Comparison of ENCODE assay signal across 17 cellular contexts in the genomic region with DNA sequence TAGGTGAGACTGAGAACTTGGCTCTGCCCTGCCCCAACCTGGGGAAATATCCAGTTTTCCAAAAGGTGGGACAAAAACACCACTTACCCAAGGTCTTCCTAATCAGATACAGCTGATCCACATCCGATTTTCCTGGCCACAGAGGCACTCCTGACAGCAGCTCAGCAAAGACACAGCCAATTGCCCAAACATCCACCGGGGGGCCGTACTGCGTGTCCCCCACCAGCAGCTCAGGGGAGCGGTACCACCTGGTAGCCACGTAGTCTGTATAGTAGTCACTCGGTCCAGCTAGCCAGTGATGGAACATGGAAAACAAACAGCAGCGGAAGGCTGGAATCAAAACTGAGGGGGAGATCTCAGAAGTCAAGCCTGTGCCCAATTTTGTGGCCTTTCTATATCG. TPM values are rescaled to one million over a fixed set of nuclear protein-coding genes. Genes with fewer than 3 reads are reported as not detected.
DNase-seq lines count a peak whose midpoint lies in the region; ATAC-seq, FAIRE-seq and TF ChIP-seq lines count a peak whose summit lies in the region.
"Had no signal": no experiment of that assay in that cellular context is flagged by ENCODE, and none has a peak within 500 bp of the region (broad histone marks: within the 10 kb centered on the region; RNA-seq: fewer than 3 reads in every experiment).

No MANE protein-coding gene starts in this region.

- H3T11ph ChIP-seq in H9 (ENCODE audit: low read length): no peak overlapping the region

- no peak overlapping the region for H3K4me3 Mint-ChIP-seq in CD4-positive, CD25-positive, alpha-beta regulatory T cell
- H3K4me3 Mint-ChIP-seq in H9: no peak overlapping the region
- H3K4me3 Mint-ChIP-seq in activated CD4-positive, alpha-beta memory T cell treated with anti-CD3 and anti-CD28 coated beads for 36 hours: no peak overlapping the region
- H3K4me3 Mint-ChIP-seq: activated naive CD4-positive, alpha-beta T cell treated with anti-CD3 and anti-CD28 coated beads for 36 hours; stimulated activated naive B cell treated with anti-CD40 and anti-IgM and Interleukin-4, amounts not matched to agents 10 μg/mL and 1 μg/mL and 100 μg/mL, for 72 hours had no signal

- no peaks in the 10 kb centered on the region for H3K9me3 Mint-ChIP-seq in CD4-positive, CD25-positive, alpha-beta regulatory T cell
- no peaks in the 10 kb centered on the region for H3K9me3 Mint-ChIP-seq in H9
- no peaks in the 10 kb centered on the region for H3K9me3 Mint-ChIP-seq in activated CD4-positive, alpha-beta memory T cell treated with anti-CD3 and anti-CD28 coated beads for 36 hours
- H3K9me3 Mint-ChIP-seq: activated naive CD4-positive, alpha-beta T cell treated with anti-CD3 and anti-CD28 coated beads for 36 hours; stimulated activated naive B cell treated with anti-CD40 and anti-IgM and Interleukin-4, amounts not matched to agents 10 μg/mL and 1 μg/mL and 100 μg/mL, for 72 hours had no signal

- H3K18ac ChIP-seq in H9 (ENCODE audit: insufficient read length, low read depth, low read length): no peak overlapping the region

- no peak for DNase-seq in CD4-positive, CD25-positive, alpha-beta regulatory T cell
- peak; percentile 50 for DNase-seq in H9
- no peak for DNase-seq in keratinocyte (ENCODE audit: low read depth, low spot score)
- no peak for DNase-seq in effector CD8-positive, alpha-beta T cell (lab: John Stamatoyannopoulos, UW)
- no peak for DNase-seq in activated CD4-positive, alpha-beta memory T cell treated with anti-CD3 and anti-CD28 coated beads for 36 hours
- no peak for DNase-seq in HuH-7.5 (ENCODE audit: low spot score)
- DNase-seq: activated naive CD4-positive, alpha-beta T cell treated with anti-CD3 and anti-CD28 coated beads for 36 hours; GDM1; left colon; NCI-H748 treated with DMSO at 0.1 percent for 48 hours; retina; stimulated activated CD4-positive, alpha-beta T cell treated with anti-CD3 and anti-CD28 coated beads, Interleukin-4, amount 100 ng/mL, for 24 hours; stimulated activated naive B cell treated with anti-CD40 and anti-IgM and Interleukin-4, amounts not matched to agents 10 μg/mL and 1 μg/mL and 100 μg/mL, for 72 hours had no signal

- H3K23me2 ChIP-seq in H9 (ENCODE audit: insufficient read length, low read depth, low read length, poor library complexity, severe bottlenecking): no peaks in the 10 kb centered on the region

- no peak overlapping the region for H2AK5ac ChIP-seq in H9 (ENCODE audit: insufficient read length, low read length)

- H2BK12ac ChIP-seq in H9 (ENCODE audit: insufficient read length, low read depth, low read length): no peak overlapping the region

- H4K8ac ChIP-seq in H9 (replicated peaks; ENCODE audit: insufficient read length, low read depth, low read length): no peak overlapping the region

- H3K9ac ChIP-seq in H9 (ENCODE audit: extremely low read depth, insufficient read length, low read length) (no peak overlapping the region), keratinocyte (ENCODE audit: control insufficient read depth, extremely low read depth, insufficient read depth, low read length) (no peak overlapping the region)

- H3K27ac ChIP-seq in CD4-positive, CD25-positive, alpha-beta regulatory T cell (ENCODE audit: insufficient read depth, low read length, poor library complexity, severe bottlenecking): no peak overlapping the region
- H3K27ac ChIP-seq in H9 (ENCODE audit: insufficient read length, low read depth, low read length) (no peak overlapping the region), VCaP (peak overlapping the region; percentile 88), keratinocyte (ENCODE audit: control insufficient read depth, insufficient read depth, low read length) (no peak overlapping the region)
- H3K27ac ChIP-seq: C4-2B had no signal

- no CpG with 5 or more reads among the region's 9 CpGs for WGBS in H9 (ENCODE audit: extremely low coverage, insufficient read length, low lambda C conversion rate)

- H3K4me1 Mint-ChIP-seq in CD4-positive, CD25-positive, alpha-beta regulatory T cell: peaks cover 0 to 21% (median 14%) of the 10 kb centered on the region in 4 donors
- peaks cover 11 to 25% of the 10 kb centered on the region in 2 experiments for H3K4me1 Mint-ChIP-seq in H9
- peaks cover 29% of the 10 kb centered on the region for H3K4me1 Mint-ChIP-seq in activated CD4-positive, alpha-beta memory T cell treated with anti-CD3 and anti-CD28 coated beads for 36 hours (ENCODE audit: low read depth)

- H3K36me3 Mint-ChIP-seq in CD4-positive, CD25-positive, alpha-beta regulatory T cell: peaks cover 15% of the 10 kb centered on the region
- no peaks in the 10 kb centered on the region for H3K36me3 Mint-ChIP-seq in H9 (ENCODE audit: insufficient read depth in 1 of 3, low read depth in 3 of 3)
- peaks cover 3% of the 10 kb centered on the region for H3K36me3 Mint-ChIP-seq in activated CD4-positive, alpha-beta memory T cell treated with anti-CD3 and anti-CD28 coated beads for 36 hours

- ATAC-seq in CD4-positive, CD25-positive, alpha-beta regulatory T cell (ENCODE audit: low read depth in 2 of 2): no peak
- ATAC-seq in GM18858 (IDR thresholded peaks at IDR 0.05; ENCODE audit: unreplicated experiment): no peak
- ATAC-seq: left colon; stimulated activated naive B cell treated with anti-CD40 and anti-IgM and Interleukin-4, amounts not matched to agents 10 μg/mL and 1 μg/mL and 100 μg/mL, for 72 hours had no signal

- intact Hi-C loops in activated CD4-positive, alpha-beta memory T cell treated with anti-CD3 and anti-CD28 coated beads for 36 hours (cut with micrococcal nuclease): no loop called here

- H2BK15ac ChIP-seq in H9 (ENCODE audit: low read depth, low read length): no peak overlapping the region

- no peak for FAIRE-seq in keratinocyte (lab: Jason Lieb, UNC)
- FAIRE-seq: bronchial epithelial cell had no signal

- no peak overlapping the region for H4K91ac ChIP-seq in H9 (ENCODE audit: insufficient read length, low read depth, low read length)

- H2BK5ac ChIP-seq in H9 (ENCODE audit: insufficient read length, low read length): no peak overlapping the region

- H2BK20ac ChIP-seq in H9 (ENCODE audit: low read depth, low read length, poor library complexity, severe bottlenecking): no peak overlapping the region

- no peak overlapping the region for H3K4ac ChIP-seq in H9 (ENCODE audit: low read depth, low read length)

- no peak overlapping the region for H3K4me3 ChIP-seq in CD4-positive, CD25-positive, alpha-beta regulatory T cell (ENCODE audit: low read depth, low read length)
- no peak overlapping the region for H3K4me3 ChIP-seq in keratinocyte (ENCODE audit: control insufficient read depth in 2 of 3, extremely low read depth in 1 of 3, insufficient read depth in 2 of 3, low read depth in 1 of 3, low read length in 3 of 3)

- peaks cover 11% of the 10 kb centered on the region for H3K36me3 ChIP-seq in CD4-positive, CD25-positive, alpha-beta regulatory T cell (ENCODE audit: control insufficient read depth, insufficient read depth, low read length)
- H3K36me3 ChIP-seq in keratinocyte (ENCODE audit: control insufficient read depth in 2 of 2, extremely low read depth in 1 of 2, insufficient read depth in 2 of 2, low read length in 2 of 2): no peaks in the 10 kb centered on the region

- no peak overlapping the region for H2BK120ac ChIP-seq in H9 (ENCODE audit: low read depth, low read length, poor library complexity, severe bottlenecking)

- POLR2A ChIA-PET in activated CD4-positive, alpha-beta memory T cell treated with anti-CD3 and anti-CD28 coated beads for 36 hours (lab: Charles Lee): no interaction called here

- H3K9me1 ChIP-seq in keratinocyte (ENCODE audit: control insufficient read depth, extremely low read depth, insufficient read depth, low read length): peaks cover 2% of the 10 kb centered on the region

- no peaks in the 10 kb centered on the region for H3K27me3 ChIP-seq in CD4-positive, CD25-positive, alpha-beta regulatory T cell (ENCODE audit: control insufficient read depth, insufficient read depth, low read length)
- H3K27me3 ChIP-seq in H9 (ENCODE audit: insufficient read depth, low read length) (no peaks in the 10 kb centered on the region), keratinocyte (ENCODE audit: control insufficient read depth, extremely low read depth, insufficient read depth, low read length) (no peaks in the 10 kb centered on the region)

- H4K5ac ChIP-seq in H9 (ENCODE audit: insufficient read length, low read depth, low read length): no peak overlapping the region

- peak; percentile 60 for TF ChIP-seq CTCF in H9 (conservative IDR thresholded peaks at IDR 0.05)
- peak; percentile 25; the same call in 1 of the 2 replicates for TF ChIP-seq CTCF in VCaP (conservative IDR thresholded peaks at IDR 0.05)
- peak in 2 of 3 experiments; percentile 23 to 34 for TF ChIP-seq CTCF in keratinocyte (optimal IDR thresholded peaks at IDR 0.05 in 1 of 3, IDR thresholded peaks at IDR 0.05 in 1 of 3, conservative IDR thresholded peaks at IDR 0.05 in 1 of 3; ENCODE audit: extremely low read depth in 1 of 3, insufficient read depth in 2 of 3, low read length in 3 of 3)

- no peaks in the 10 kb centered on the region for H3K27me3 Mint-ChIP-seq in CD4-positive, CD25-positive, alpha-beta regulatory T cell
- no peaks in the 10 kb centered on the region; the same call in 1 of the 2 replicates for H3K27me3 Mint-ChIP-seq in H9 (ENCODE audit: low read depth)
- H3K27me3 Mint-ChIP-seq in activated CD4-positive, alpha-beta memory T cell treated with anti-CD3 and anti-CD28 coated beads for 36 hours: peaks cover 2% of the 10 kb centered on the region
- H3K27me3 Mint-ChIP-seq: stimulated activated naive B cell treated with anti-CD40 and anti-IgM and Interleukin-4, amounts not matched to agents 10 μg/mL and 1 μg/mL and 100 μg/mL, for 72 hours had no signal

- no peak overlapping the region for H3K23ac ChIP-seq in H9 (ENCODE audit: insufficient read length, low read depth, low read length)

- H3K4me2 ChIP-seq in H9 (ENCODE audit: insufficient read depth, insufficient read length, low read length): no peak overlapping the region
- no peak overlapping the region for H3K4me2 ChIP-seq in keratinocyte (ENCODE audit: control insufficient read depth, extremely low read depth, insufficient read depth, low read depth, low read length)

- CTCF ChIA-PET in activated CD4-positive, alpha-beta memory T cell treated with anti-CD3 and anti-CD28 coated beads for 36 hours (lab: Charles Lee): interaction anchor here (1.4 kb wide), 1 partner anchor 20 kb away, joined by 3 read pairs; no protein-coding TSS in a partner anchor

- H3K4me1 ChIP-seq in CD4-positive, CD25-positive, alpha-beta regulatory T cell (ENCODE audit: control insufficient read depth, insufficient read depth, low read length, poor library complexity, severe bottlenecking): peaks cover 5% of the 10 kb centered on the region
- H3K4me1 ChIP-seq in H9 (ENCODE audit: insufficient read depth, low read length) (peaks cover 5% of the 10 kb centered on the region; the same call in 1 of the 2 replicates), keratinocyte (ENCODE audit: control insufficient read depth, extremely low read depth, insufficient read depth, low read length) (peaks cover 26% of the 10 kb centered on the region)

- H3K9me3 ChIP-seq in CD4-positive, CD25-positive, alpha-beta regulatory T cell (ENCODE audit: control insufficient read depth in 2 of 2, low read length in 2 of 2): no peaks in the 10 kb centered on the region
- no peaks in the 10 kb centered on the region for H3K9me3 ChIP-seq in H9 (ENCODE audit: control insufficient read depth, low read depth, low read length)
- H3K9me3 ChIP-seq in keratinocyte (ENCODE audit: control insufficient read depth, low read depth, low read length): no peaks in the 10 kb centered on the region

- no peak overlapping the region for H3K14ac ChIP-seq in H9 (ENCODE audit: insufficient read depth, low read length)

- H3K79me2 ChIP-seq in H9 (ENCODE audit: insufficient read depth, low read length) (no peaks in the 10 kb centered on the region), keratinocyte (ENCODE audit: control insufficient read depth, insufficient read depth, low read length) (no peaks in the 10 kb centered on the region)

- no peak overlapping the region for H3K56ac ChIP-seq in H9 (ENCODE audit: insufficient read length, low read depth, low read length)

- no peak overlapping the region for H2AFZ ChIP-seq in H9 (ENCODE audit: low read length)
- H2AFZ ChIP-seq in keratinocyte (ENCODE audit: control insufficient read depth, low read length): no peak overlapping the region

- H3K27ac Mint-ChIP-seq in CD4-positive, CD25-positive, alpha-beta regulatory T cell: peak overlapping the region in 2 of 3 donors; percentile 49 to 75
- H3K27ac Mint-ChIP-seq in H9: no peak overlapping the region
- H3K27ac Mint-ChIP-seq in activated CD4-positive, alpha-beta memory T cell treated with anti-CD3 and anti-CD28 coated beads for 36 hours: no peak overlapping the region
- H3K27ac Mint-ChIP-seq: activated naive CD4-positive, alpha-beta T cell treated with anti-CD3 and anti-CD28 coated beads for 36 hours; stimulated activated naive B cell treated with anti-CD40 and anti-IgM and Interleukin-4, amounts not matched to agents 10 μg/mL and 1 μg/mL and 100 μg/mL, for 72 hours had no signal

- no peaks in the 10 kb centered on the region for H3K79me1 ChIP-seq in H9 (ENCODE audit: insufficient read depth, low read depth, low read length, poor library complexity, severe bottlenecking)

- dilution Hi-C loops in keratinocyte (cut with MboI; ENCODE audit: extremely low pct_ligation_motif_present, low sequenced_read_pairs): no loop called here

- H4K20me1 ChIP-seq in H9 (ENCODE audit: control insufficient read depth, insufficient read depth, insufficient read length) (no peaks in the 10 kb centered on the region), keratinocyte (ENCODE audit: control insufficient read depth, extremely low read depth, insufficient read depth, low read length) (no peaks in the 10 kb centered on the region)

RNA-seq across cellular contexts. Expression of gene DMAC2L, which starts 28.8 kb away (rescaled TPM):
- 16.7 TPM for total RNA-seq in CD4-positive, CD25-positive, alpha-beta regulatory T cell
- polyA plus RNA-seq in CD4-positive, CD25-positive, alpha-beta regulatory T cell: 10 to 100 TPM; 12.6 to 26.8 (median 16.2) TPM
- 22.4 TPM in 2 replicates for total RNA-seq in H9 (2021)
- polyA plus RNA-seq in keratinocyte: 11.2 to 12.4 TPM (median 11.7 TPM) in 3 replicates
- polyA plus RNA-seq in keratinocyte (2011; ENCODE audit: low read depth): 7.8 TPM
- polyA plus RNA-seq in keratinocyte (2011; cell fraction: cytosol; rRNA removed): 7.7 and 9.2 TPM in 2 replicates
- 7.5 and 8.8 TPM in 2 replicates for polyA plus RNA-seq in keratinocyte (2011; cell fraction: nucleus; rRNA removed)
- 8.0 and 8.7 TPM in 2 replicates for polyA plus RNA-seq in keratinocyte (2012; ENCODE audit: low replicate concordance)
- polyA minus RNA-seq in keratinocyte: 2.4 to 10.9 TPM (median 8.1 TPM) in 3 replicates
- 7.1 TPM for polyA minus RNA-seq in keratinocyte (2011; cell fraction: cytosol; rRNA and poly(A)+ RNA removed)
- 3.0 and 5.8 TPM in 2 replicates for polyA minus RNA-seq in keratinocyte (2011; cell fraction: nucleus; rRNA and poly(A)+ RNA removed)
- total RNA-seq in activated CD4-positive, alpha-beta memory T cell treated with anti-CD3 and anti-CD28 coated beads for 36 hours: 10 to 100 TPM; 13.4 to 13.9 TPM

RNA-seq across cellular contexts. Expression of gene L2HGDH, which starts 28.9 kb away (rescaled TPM):
- 3.5 TPM for total RNA-seq in CD4-positive, CD25-positive, alpha-beta regulatory T cell
- 1 to 10 TPM; 2.2 to 3.7 (median 3.1) TPM for polyA plus RNA-seq in CD4-positive, CD25-positive, alpha-beta regulatory T cell
- 22.6 and 24.8 TPM in 2 replicates for total RNA-seq in H9 (2021)
- 5.0 to 7.9 TPM (median 6.4 TPM) in 3 replicates for polyA plus RNA-seq in keratinocyte
- polyA plus RNA-seq in keratinocyte (2011; ENCODE audit: low read depth): 7.0 TPM
- 4.2 and 6.6 TPM in 2 replicates for polyA plus RNA-seq in keratinocyte (2011; cell fraction: cytosol; rRNA removed)
- polyA plus RNA-seq in keratinocyte (2011; cell fraction: nucleus; rRNA removed): 5.9 and 6.5 TPM in 2 replicates
- polyA plus RNA-seq in keratinocyte (2012; ENCODE audit: low replicate concordance): 5.2 and 7.4 TPM in 2 replicates
- polyA minus RNA-seq in keratinocyte: 1.7 to 2.9 TPM (median 1.9 TPM) in 3 replicates
- 10.7 TPM for polyA minus RNA-seq in keratinocyte (2011; cell fraction: cytosol; rRNA and poly(A)+ RNA removed)
- 5.0 and 7.8 TPM in 2 replicates for polyA minus RNA-seq in keratinocyte (2011; cell fraction: nucleus; rRNA and poly(A)+ RNA removed)
- total RNA-seq in activated CD4-positive, alpha-beta memory T cell treated with anti-CD3 and anti-CD28 coated beads for 36 hours: 10 to 100 TPM; 15.0 to 15.2 TPM

RNA-seq across cellular contexts. Expression of gene CDKL1, which starts 55.7 kb away (rescaled TPM):
- total RNA-seq in CD4-positive, CD25-positive, alpha-beta regulatory T cell: 5.7 TPM
- 1 to 10 TPM; 2.9 to 6.5 (median 4.8) TPM for polyA plus RNA-seq in CD4-positive, CD25-positive, alpha-beta regulatory T cell
- total RNA-seq in H9 (2021): 0.72 and 1.8 TPM in 2 replicates
- 1.7 to 4.7 TPM (median 2.0 TPM) in 3 replicates for polyA plus RNA-seq in keratinocyte
- polyA plus RNA-seq in keratinocyte (2011; ENCODE audit: low read depth): 2.1 TPM
- 1.3 and 2.6 TPM in 2 replicates for polyA plus RNA-seq in keratinocyte (2011; cell fraction: cytosol; rRNA removed)
- polyA plus RNA-seq in keratinocyte (2011; cell fraction: nucleus; rRNA removed): 2.8 and 3.6 TPM in 2 replicates
- polyA plus RNA-seq in keratinocyte (2012; ENCODE audit: low replicate concordance): 5.0 and 9.3 TPM in 2 replicates
- polyA minus RNA-seq in keratinocyte: 0.13 to 9.4 TPM (median 3.2 TPM) in 3 replicates
- polyA minus RNA-seq in keratinocyte (2011; cell fraction: cytosol; rRNA and poly(A)+ RNA removed): 5.9 TPM
- polyA minus RNA-seq in keratinocyte (2011; cell fraction: nucleus; rRNA and poly(A)+ RNA removed): 3.6 and 4.3 TPM in 2 replicates
- total RNA-seq in activated CD4-positive, alpha-beta memory T cell treated with anti-CD3 and anti-CD28 coated beads for 36 hours: 1 to 10 TPM; 2.4 to 3.4 TPM

Comparison
In these comparisons a context has a peak if more than half of its experiments do, and no peak if none do; other contexts are left out.
1. H3K27ac Mint-ChIP-seq: peak in CD4-positive, CD25-positive, alpha-beta regulatory T cell (2 of 3); none in H9 (0 of 3) and activated CD4-positive, alpha-beta memory T cell treated with anti-CD3 and anti-CD28 coated beads for 36 hours (single experiment).
2. Peak in every context shown above with its lines, with median percentiles within 50 percentile points of each other: CTCF ChIP-seq.